Comparison of ENCODE assay signal across 1 cellular context in genomic region chr22:37803195-37803635, GRCh38.
TF ChIP-seq lines count a peak whose summit lies in the region.

No MANE protein-coding gene starts in this region.

TF ChIP-seq in K562, 482 proteins besides CTCF, POLR2A, EP300 and RAD21 (continued from another document and continues in another):
- TF ChIP-seq, protein P1, sequence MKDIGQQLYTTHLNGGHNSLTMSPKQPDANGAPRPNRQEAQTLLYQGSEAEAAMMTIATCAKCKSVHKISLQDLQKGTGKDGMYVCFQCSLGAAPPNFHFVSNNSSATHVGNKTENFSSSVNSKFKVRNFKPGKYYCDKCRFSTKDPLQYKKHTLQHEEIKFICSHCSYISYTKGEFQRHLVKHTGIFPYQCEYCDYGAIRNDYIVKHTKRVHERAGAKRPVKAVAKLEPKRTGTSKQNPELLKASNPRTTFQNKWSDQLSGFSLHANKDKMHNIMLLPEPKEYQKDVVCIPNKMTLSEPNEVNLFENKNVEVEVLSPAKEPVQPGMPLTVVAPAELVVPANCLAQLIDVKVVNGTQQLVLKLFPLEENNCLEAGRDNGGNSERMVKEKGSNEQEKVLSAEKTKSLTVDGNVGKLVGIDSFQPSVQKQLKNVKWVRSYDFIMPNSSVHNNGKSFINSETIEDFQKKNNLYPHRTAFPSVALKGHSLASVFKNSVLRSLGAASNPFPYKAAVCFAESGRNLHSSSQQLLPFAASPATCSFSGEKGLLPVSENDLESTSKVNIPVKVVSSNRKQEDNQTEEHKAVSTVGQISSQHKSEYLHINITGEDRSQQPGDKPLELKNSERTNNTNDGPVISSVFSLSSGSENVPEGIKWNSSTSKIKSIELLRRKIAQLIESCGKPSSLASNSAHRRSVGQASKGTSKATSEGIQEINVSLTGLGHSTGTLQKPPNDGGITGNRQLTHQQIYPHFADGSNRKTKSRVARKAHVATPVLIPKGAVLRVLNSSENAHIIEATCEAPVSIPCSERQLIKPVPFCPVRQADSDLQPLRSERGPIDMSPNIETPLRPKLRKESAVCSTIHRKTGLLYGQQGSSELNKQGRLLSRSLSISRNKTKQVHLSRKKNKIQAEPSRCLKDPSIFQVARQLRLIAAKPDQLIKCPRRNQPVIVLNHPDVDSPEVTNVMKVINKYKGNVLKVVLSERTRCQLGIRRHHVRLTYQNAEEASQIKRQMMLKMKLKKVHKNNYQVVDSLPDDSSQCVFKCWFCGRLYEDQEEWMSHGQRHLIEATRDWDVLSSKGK (CRISPR knock-in tag; IDR thresholded peaks at IDR 0.05), result no peak
- TF ChIP-seq, protein P2, sequence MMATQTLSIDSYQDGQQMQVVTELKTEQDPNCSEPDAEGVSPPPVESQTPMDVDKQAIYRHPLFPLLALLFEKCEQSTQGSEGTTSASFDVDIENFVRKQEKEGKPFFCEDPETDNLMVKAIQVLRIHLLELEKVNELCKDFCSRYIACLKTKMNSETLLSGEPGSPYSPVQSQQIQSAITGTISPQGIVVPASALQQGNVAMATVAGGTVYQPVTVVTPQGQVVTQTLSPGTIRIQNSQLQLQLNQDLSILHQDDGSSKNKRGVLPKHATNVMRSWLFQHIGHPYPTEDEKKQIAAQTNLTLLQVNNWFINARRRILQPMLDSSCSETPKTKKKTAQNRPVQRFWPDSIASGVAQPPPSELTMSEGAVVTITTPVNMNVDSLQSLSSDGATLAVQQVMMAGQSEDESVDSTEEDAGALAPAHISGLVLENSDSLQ (IDR thresholded peaks at IDR 0.05), result peak; percentile 72
- TF ChIP-seq MCM5 (IDR thresholded peaks at IDR 0.05; ENCODE audit: low read depth) (no peak), KLF13 (tag; IDR thresholded peaks at IDR 0.05; ENCODE audit: borderline replicate concordance, low read depth) (no peak), CHD1 (IDR thresholded peaks at IDR 0.05; ENCODE audit: low read length) (no peak), MNT (conservative IDR thresholded peaks at IDR 0.05) (peak in 1 of 2 experiments; percentile 65; a peak in 1 of 4 replicates), ZBTB34 (CRISPR knock-in tag; IDR thresholded peaks at IDR 0.05) (no peak), ADNP (tag; IDR thresholded peaks at IDR 0.05) (0 out of 2 replicates have a peak, but pooled peaks have one; percentile 26), RUNX1 (IDR thresholded peaks at IDR 0.05; ENCODE audit: low read depth) (no peak), PCBP1 (IDR thresholded peaks at IDR 0.05; ENCODE audit: low read depth, low read length, poor library complexity, severe bottlenecking) (no peak), ATF4 (CRISPR knock-in tag; IDR thresholded peaks at IDR 0.05) (peak; percentile 89), SOX6 (IDR thresholded peaks at IDR 0.05) (peak; percentile 93), TFAM (CRISPR knock-in tag; conservative IDR thresholded peaks at IDR 0.05) (no peak), FOXM1 (IDR thresholded peaks at IDR 0.05; ENCODE audit: low read depth) (peak; percentile 83), FOXM1 (CRISPR knock-in tag; IDR thresholded peaks at IDR 0.05; ENCODE audit: low read depth) (no peak), ELF1 (tag; IDR thresholded peaks at IDR 0.05) (no peak), ZNF184 (CRISPR knock-in tag; IDR thresholded peaks at IDR 0.05) (no peak), HINFP (tag; conservative IDR thresholded peaks at IDR 0.05; ENCODE audit: low read depth) (no peak), ZNF561 (CRISPR knock-in tag; conservative IDR thresholded peaks at IDR 0.05) (no peak), FOXJ3 (CRISPR knock-in tag; IDR thresholded peaks at IDR 0.05) (no peak), KDM1A (IDR thresholded peaks at IDR 0.05) (peak; percentile 84 to 92), NEUROD1 (IDR thresholded peaks at IDR 0.05; ENCODE audit: borderline replicate concordance, low read depth, low read length, partially characterized antibody) (peak; percentile 74), MTA3 (IDR thresholded peaks at IDR 0.05; ENCODE audit: borderline replicate concordance) (peak; percentile 27; the same call in 1 of the 2 replicates), ZNF324 (CRISPR knock-in tag; IDR thresholded peaks at IDR 0.05) (no peak), NCOA2 (IDR thresholded peaks at IDR 0.05; ENCODE audit: partially characterized antibody in 2 of 2) (no peak), OTX1 (CRISPR knock-in tag; IDR thresholded peaks at IDR 0.05) (no peak), CC2D1A (IDR thresholded peaks at IDR 0.05) (peak; percentile 82), HNRNPLL (IDR thresholded peaks at IDR 0.05; ENCODE audit: low read depth, low read length, poor library complexity, severe bottlenecking) (no peak), ZNF668 (CRISPR knock-in tag; IDR thresholded peaks at IDR 0.05) (no peak), SP1 (CRISPR knock-in tag; IDR thresholded peaks at IDR 0.05) (no peak), KDM5B (IDR thresholded peaks at IDR 0.05; ENCODE audit: insufficient replicate concordance, low read depth, low read length) (no peak), TAF7 (tag; IDR thresholded peaks at IDR 0.05) (no peak), STAG1 (CRISPR knock-in tag; IDR thresholded peaks at IDR 0.05; ENCODE audit: borderline replicate concordance) (no peak), MTF1 (CRISPR knock-in tag; IDR thresholded peaks at IDR 0.05; ENCODE audit: borderline replicate concordance) (no peak), ZNF592 (IDR thresholded peaks at IDR 0.05) (0 out of 2 replicates have a peak, but pooled peaks have one; percentile 12), HNRNPH1 (optimal IDR thresholded peaks at IDR 0.05; ENCODE audit: low read depth, low read length) (no peak), ZNF212 (CRISPR knock-in tag; IDR thresholded peaks at IDR 0.05) (no peak)
- TF ChIP-seq, protein P3, sequence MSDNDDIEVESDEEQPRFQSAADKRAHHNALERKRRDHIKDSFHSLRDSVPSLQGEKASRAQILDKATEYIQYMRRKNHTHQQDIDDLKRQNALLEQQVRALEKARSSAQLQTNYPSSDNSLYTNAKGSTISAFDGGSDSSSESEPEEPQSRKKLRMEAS (CRISPR knock-in tag; IDR thresholded peaks at IDR 0.05), result no peak; the same call in 1 of the 2 replicates
- TF ChIP-seq, protein P4, sequence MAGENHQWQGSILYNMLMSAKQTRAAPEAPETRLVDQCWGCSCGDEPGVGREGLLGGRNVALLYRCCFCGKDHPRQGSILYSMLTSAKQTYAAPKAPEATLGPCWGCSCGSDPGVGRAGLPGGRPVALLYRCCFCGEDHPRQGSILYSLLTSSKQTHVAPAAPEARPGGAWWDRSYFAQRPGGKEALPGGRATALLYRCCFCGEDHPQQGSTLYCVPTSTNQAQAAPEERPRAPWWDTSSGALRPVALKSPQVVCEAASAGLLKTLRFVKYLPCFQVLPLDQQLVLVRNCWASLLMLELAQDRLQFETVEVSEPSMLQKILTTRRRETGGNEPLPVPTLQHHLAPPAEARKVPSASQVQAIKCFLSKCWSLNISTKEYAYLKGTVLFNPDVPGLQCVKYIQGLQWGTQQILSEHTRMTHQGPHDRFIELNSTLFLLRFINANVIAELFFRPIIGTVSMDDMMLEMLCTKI (IDR thresholded peaks at IDR 0.05; ENCODE audit: partially characterized antibody), result no peak
